ENCODE assay signal across 1 cellular context in the genomic region with DNA sequence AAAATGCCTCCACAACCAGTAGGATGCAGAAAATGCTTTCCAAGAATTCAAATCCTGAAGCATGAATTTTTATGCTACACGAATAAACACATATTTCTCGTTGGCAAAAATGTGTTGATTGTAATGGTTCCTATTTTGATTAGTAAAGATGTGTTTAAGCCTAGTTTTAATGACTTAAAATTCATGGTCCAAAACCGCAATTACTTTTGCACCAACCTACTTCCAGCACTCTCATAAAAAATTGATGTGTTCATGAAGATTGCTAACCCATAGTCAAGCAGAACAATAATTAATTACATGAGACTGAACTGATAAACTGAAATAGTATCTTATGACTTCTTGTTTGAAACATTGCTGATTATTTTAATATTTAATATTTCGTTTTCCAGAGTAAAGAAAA.
A peak's percentile ranks its signal among the peaks of the same experiment; 100 is the strongest.
TF ChIP-seq lines count a peak whose summit lies in the region.

No MANE protein-coding gene starts in this region.

TF ChIP-seq in HepG2, 621 proteins besides CTCF, POLR2A, EP300 and RAD21 (continued from another document):
- TF ChIP-seq, protein P1, sequence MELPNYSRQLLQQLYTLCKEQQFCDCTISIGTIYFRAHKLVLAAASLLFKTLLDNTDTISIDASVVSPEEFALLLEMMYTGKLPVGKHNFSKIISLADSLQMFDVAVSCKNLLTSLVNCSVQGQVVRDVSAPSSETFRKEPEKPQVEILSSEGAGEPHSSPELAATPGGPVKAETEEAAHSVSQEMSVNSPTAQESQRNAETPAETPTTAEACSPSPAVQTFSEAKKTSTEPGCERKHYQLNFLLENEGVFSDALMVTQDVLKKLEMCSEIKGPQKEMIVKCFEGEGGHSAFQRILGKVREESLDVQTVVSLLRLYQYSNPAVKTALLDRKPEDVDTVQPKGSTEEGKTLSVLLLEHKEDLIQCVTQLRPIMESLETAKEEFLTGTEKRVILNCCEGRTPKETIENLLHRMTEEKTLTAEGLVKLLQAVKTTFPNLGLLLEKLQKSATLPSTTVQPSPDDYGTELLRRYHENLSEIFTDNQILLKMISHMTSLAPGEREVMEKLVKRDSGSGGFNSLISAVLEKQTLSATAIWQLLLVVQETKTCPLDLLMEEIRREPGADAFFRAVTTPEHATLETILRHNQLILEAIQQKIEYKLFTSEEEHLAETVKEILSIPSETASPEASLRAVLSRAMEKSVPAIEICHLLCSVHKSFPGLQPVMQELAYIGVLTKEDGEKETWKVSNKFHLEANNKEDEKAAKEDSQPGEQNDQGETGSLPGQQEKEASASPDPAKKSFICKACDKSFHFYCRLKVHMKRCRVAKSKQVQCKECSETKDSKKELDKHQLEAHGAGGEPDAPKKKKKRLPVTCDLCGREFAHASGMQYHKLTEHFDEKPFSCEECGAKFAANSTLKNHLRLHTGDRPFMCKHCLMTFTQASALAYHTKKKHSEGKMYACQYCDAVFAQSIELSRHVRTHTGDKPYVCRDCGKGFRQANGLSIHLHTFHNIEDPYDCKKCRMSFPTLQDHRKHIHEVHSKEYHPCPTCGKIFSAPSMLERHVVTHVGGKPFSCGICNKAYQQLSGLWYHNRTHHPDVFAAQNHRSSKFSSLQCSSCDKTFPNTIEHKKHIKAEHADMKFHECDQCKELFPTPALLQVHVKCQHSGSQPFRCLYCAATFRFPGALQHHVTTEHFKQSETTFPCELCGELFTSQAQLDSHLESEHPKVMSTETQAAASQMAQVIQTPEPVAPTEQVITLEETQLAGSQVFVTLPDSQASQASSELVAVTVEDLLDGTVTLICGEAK (IDR thresholded peaks at IDR 0.05) = peak; percentile 83
- TF ChIP-seq, protein P1 (CRISPR knock-in tag; IDR thresholded peaks at IDR 0.05) = no peak
- TF ChIP-seq, protein P2, sequence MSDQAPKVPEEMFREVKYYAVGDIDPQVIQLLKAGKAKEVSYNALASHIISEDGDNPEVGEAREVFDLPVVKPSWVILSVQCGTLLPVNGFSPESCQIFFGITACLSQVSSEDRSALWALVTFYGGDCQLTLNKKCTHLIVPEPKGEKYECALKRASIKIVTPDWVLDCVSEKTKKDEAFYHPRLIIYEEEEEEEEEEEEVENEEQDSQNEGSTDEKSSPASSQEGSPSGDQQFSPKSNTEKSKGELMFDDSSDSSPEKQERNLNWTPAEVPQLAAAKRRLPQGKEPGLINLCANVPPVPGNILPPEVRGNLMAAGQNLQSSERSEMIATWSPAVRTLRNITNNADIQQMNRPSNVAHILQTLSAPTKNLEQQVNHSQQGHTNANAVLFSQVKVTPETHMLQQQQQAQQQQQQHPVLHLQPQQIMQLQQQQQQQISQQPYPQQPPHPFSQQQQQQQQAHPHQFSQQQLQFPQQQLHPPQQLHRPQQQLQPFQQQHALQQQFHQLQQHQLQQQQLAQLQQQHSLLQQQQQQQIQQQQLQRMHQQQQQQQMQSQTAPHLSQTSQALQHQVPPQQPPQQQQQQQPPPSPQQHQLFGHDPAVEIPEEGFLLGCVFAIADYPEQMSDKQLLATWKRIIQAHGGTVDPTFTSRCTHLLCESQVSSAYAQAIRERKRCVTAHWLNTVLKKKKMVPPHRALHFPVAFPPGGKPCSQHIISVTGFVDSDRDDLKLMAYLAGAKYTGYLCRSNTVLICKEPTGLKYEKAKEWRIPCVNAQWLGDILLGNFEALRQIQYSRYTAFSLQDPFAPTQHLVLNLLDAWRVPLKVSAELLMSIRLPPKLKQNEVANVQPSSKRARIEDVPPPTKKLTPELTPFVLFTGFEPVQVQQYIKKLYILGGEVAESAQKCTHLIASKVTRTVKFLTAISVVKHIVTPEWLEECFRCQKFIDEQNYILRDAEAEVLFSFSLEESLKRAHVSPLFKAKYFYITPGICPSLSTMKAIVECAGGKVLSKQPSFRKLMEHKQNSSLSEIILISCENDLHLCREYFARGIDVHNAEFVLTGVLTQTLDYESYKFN (CRISPR knock-in tag; conservative IDR thresholded peaks at IDR 0.05) = no peak
- TF ChIP-seq, protein P3, sequence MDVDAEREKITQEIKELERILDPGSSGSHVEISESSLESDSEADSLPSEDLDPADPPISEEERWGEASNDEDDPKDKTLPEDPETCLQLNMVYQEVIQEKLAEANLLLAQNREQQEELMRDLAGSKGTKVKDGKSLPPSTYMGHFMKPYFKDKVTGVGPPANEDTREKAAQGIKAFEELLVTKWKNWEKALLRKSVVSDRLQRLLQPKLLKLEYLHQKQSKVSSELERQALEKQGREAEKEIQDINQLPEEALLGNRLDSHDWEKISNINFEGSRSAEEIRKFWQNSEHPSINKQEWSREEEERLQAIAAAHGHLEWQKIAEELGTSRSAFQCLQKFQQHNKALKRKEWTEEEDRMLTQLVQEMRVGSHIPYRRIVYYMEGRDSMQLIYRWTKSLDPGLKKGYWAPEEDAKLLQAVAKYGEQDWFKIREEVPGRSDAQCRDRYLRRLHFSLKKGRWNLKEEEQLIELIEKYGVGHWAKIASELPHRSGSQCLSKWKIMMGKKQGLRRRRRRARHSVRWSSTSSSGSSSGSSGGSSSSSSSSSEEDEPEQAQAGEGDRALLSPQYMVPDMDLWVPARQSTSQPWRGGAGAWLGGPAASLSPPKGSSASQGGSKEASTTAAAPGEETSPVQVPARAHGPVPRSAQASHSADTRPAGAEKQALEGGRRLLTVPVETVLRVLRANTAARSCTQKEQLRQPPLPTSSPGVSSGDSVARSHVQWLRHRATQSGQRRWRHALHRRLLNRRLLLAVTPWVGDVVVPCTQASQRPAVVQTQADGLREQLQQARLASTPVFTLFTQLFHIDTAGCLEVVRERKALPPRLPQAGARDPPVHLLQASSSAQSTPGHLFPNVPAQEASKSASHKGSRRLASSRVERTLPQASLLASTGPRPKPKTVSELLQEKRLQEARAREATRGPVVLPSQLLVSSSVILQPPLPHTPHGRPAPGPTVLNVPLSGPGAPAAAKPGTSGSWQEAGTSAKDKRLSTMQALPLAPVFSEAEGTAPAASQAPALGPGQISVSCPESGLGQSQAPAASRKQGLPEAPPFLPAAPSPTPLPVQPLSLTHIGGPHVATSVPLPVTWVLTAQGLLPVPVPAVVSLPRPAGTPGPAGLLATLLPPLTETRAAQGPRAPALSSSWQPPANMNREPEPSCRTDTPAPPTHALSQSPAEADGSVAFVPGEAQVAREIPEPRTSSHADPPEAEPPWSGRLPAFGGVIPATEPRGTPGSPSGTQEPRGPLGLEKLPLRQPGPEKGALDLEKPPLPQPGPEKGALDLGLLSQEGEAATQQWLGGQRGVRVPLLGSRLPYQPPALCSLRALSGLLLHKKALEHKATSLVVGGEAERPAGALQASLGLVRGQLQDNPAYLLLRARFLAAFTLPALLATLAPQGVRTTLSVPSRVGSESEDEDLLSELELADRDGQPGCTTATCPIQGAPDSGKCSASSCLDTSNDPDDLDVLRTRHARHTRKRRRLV (CRISPR knock-in tag; IDR thresholded peaks at IDR 0.05) = no peak
- no peak for TF ChIP-seq BORCS8-MEF2B (CRISPR knock-in tag; IDR thresholded peaks at IDR 0.05)
